8 cellular contexts compared by ENCODE assay signal in the genomic region with DNA sequence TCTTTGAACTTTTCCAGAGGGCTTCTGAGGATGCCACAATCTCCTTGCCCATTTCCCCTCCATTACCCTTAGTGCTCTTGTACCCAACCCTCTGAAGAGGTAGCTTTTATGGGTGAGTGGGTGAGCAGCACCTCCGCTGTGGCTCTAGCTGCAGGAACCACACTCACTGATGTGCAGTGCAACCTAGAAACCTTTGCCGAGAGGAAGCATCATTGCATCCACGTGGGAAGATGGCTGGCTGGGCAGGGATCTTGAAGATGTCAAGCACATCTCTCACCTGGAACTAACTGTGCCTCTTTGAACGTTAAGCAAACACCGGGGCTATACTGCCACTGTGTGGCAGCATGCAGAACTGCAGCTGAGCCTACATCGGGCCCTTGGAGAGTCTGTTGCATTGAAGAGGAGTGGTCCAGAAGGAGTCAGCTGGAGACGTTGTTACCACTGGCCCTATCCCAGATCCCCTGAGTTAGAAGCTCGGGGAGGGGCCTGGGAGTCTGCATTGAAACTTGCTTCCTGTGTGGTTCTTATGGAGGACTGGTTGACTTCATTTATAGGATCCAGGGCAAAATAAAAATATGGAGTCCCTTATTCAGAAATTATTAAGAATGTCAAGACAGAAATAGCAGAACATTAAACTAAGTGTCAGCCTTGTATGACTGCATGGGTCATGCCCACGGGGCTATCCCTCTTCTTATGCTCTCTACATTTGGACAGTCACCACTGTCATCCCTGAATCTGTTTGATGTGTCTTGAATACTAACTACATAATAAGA. TPM values are rescaled to one million over a fixed set of nuclear protein-coding genes. Genes with fewer than 3 reads are reported as not detected.
DNase-seq lines count a peak whose midpoint lies in the region; ATAC-seq and TF ChIP-seq lines count a peak whose summit lies in the region.

No MANE protein-coding gene starts in this region.

- no peaks in the 10 kb centered on the region for H3K9me2 ChIP-seq in Karpas-422 (replicated peaks; ENCODE audit: insufficient read depth, low read length)
- no peaks in the 10 kb centered on the region for H3K9me2 ChIP-seq in PC-9 (ENCODE audit: insufficient read depth)

- DNase-seq in D341Med (ENCODE audit: low spot score) = peak; percentile 77
- peak; percentile 88 for DNase-seq in Karpas-422
- peak; percentile 56 to 72 for DNase-seq in PC-9
- DNase-seq in activated T-helper 1 cell treated with anti-CD3 and anti-CD28 coated beads, Interleukin-12 subunit alpha, Interleukin-12 subunit beta, Interleukin-2, Interleukin-4 antibody, amounts not matched to agents 30 ng/mL and 10 ng/mL and 1 ng/mL, durations not matched to agents 14 hours and 24 hours and 36 hours (ENCODE audit: low spot score) = peak; percentile 62
- peak; percentile 73 for DNase-seq in fibroblast of the aortic adventitia (ENCODE audit: low read depth)
- peak; percentile 84 for DNase-seq in neural progenitor cell (ENCODE audit: low spot score)
- DNase-seq in testis = peak; percentile 82

- H3K9me3 ChIP-seq in Karpas-422 (ENCODE audit: low read length) = no peaks in the 10 kb centered on the region
- no peaks in the 10 kb centered on the region for H3K9me3 ChIP-seq in PC-9 (ENCODE audit: insufficient read depth, low read depth)
- H3K9me3 ChIP-seq in neural progenitor cell (ENCODE audit: low read depth) = no peaks in the 10 kb centered on the region
- no peaks in the 10 kb centered on the region for H3K9me3 ChIP-seq in testis

- no peaks in the 10 kb centered on the region for H3K4me1 Mint-ChIP-seq in activated T-helper 1 cell treated with anti-CD3 and anti-CD28 coated beads, Interleukin-12 subunit alpha, Interleukin-12 subunit beta, Interleukin-2, Interleukin-4 antibody, amounts not matched to agents 30 ng/mL and 10 ng/mL and 1 ng/mL, durations not matched to agents 14 hours and 24 hours and 36 hours (ENCODE audit: low read depth)
- peaks cover 29% of the 10 kb centered on the region for H3K4me1 Mint-ChIP-seq in neural progenitor cell

- POLR2A ChIA-PET in PC-9 (lab: Charles Lee; ENCODE audit: unreplicated experiment) = no interaction called here

- H3K4me1 ChIP-seq in Karpas-422 (ENCODE audit: low read length) (peaks cover 6% of the 10 kb centered on the region), PC-9 (replicated peaks; ENCODE audit: insufficient read depth) (peaks cover 25% of the 10 kb centered on the region), neural progenitor cell (peaks cover 15% of the 10 kb centered on the region), testis (peaks cover 18% of the 10 kb centered on the region)

- H3K27ac Mint-ChIP-seq in activated T-helper 1 cell treated with anti-CD3 and anti-CD28 coated beads, Interleukin-12 subunit alpha, Interleukin-12 subunit beta, Interleukin-2, Interleukin-4 antibody, amounts not matched to agents 30 ng/mL and 10 ng/mL and 1 ng/mL, durations not matched to agents 14 hours and 24 hours and 36 hours = no peak overlapping the region
- no peak overlapping the region for H3K27ac Mint-ChIP-seq in neural progenitor cell

- peaks cover 10% of the 10 kb centered on the region; the same call in 1 of the 2 replicates for H3F3A ChIP-seq in PC-9 (ENCODE audit: insufficient read depth, low read depth)
- peaks cover 24% of the 10 kb centered on the region for H3F3A ChIP-seq in neural progenitor cell (ENCODE audit: low read depth)

- intact Hi-C loops in PC-9 (cut with micrococcal nuclease; ENCODE audit: unreplicated experiment) (loop anchor here (1.0 to 5.0 kb wide), 4 partner anchors 84 to 1046 kb away; no protein-coding TSS in a partner anchor), testis (cut with DNase I; ENCODE audit: low total_unique reads) (loop anchor here (5.0 kb wide), 1 partner anchor 149 kb away; no protein-coding TSS in a partner anchor)
- intact Hi-C loops in activated T-helper 1 cell treated with anti-CD3 and anti-CD28 coated beads, Interleukin-12 subunit alpha, Interleukin-12 subunit beta, Interleukin-2, Interleukin-4 antibody, amounts not matched to agents 30 ng/mL and 10 ng/mL and 1 ng/mL, durations not matched to agents 14 hours and 24 hours and 36 hours (cut with micrococcal nuclease) = loop anchor here (1.0 to 10.0 kb wide), 4 partner anchors 147 to 632 kb away; a partner anchor contains a TSS

- H2AFZ ChIP-seq in Karpas-422 (ENCODE audit: low read length) = no peak overlapping the region
- no peak overlapping the region for H2AFZ ChIP-seq in PC-9
- no peak overlapping the region for H2AFZ ChIP-seq in neural progenitor cell (replicated peaks)

- 3 to 12% methylated on average over 5 to 9 of the region's 9 CpGs for WGBS in testis, 2 donors

- ATAC-seq in GM21529 (IDR thresholded peaks at IDR 0.05; ENCODE audit: unreplicated experiment) = peak; percentile 70

- H3K36me3 ChIP-seq in Karpas-422 (ENCODE audit: insufficient read depth, low read length) (no peaks in the 10 kb centered on the region), PC-9 (ENCODE audit: low read depth) (no peaks in the 10 kb centered on the region), neural progenitor cell (no peaks in the 10 kb centered on the region), testis (ENCODE audit: low read depth, missing control alignments) (no peaks in the 10 kb centered on the region)

- H3K27me3 Mint-ChIP-seq in activated T-helper 1 cell treated with anti-CD3 and anti-CD28 coated beads, Interleukin-12 subunit alpha, Interleukin-12 subunit beta, Interleukin-2, Interleukin-4 antibody, amounts not matched to agents 30 ng/mL and 10 ng/mL and 1 ng/mL, durations not matched to agents 14 hours and 24 hours and 36 hours (ENCODE audit: insufficient read depth) = peaks cover 2% of the 10 kb centered on the region
- H3K27me3 Mint-ChIP-seq in neural progenitor cell (ENCODE audit: insufficient read depth, low read depth) = peaks cover 12% of the 10 kb centered on the region

- H3K9me3 Mint-ChIP-seq in activated T-helper 1 cell treated with anti-CD3 and anti-CD28 coated beads, Interleukin-12 subunit alpha, Interleukin-12 subunit beta, Interleukin-2, Interleukin-4 antibody, amounts not matched to agents 30 ng/mL and 10 ng/mL and 1 ng/mL, durations not matched to agents 14 hours and 24 hours and 36 hours = no peaks in the 10 kb centered on the region
- no peaks in the 10 kb centered on the region for H3K9me3 Mint-ChIP-seq in neural progenitor cell

- no peaks in the 10 kb centered on the region for H3K36me3 Mint-ChIP-seq in activated T-helper 1 cell treated with anti-CD3 and anti-CD28 coated beads, Interleukin-12 subunit alpha, Interleukin-12 subunit beta, Interleukin-2, Interleukin-4 antibody, amounts not matched to agents 30 ng/mL and 10 ng/mL and 1 ng/mL, durations not matched to agents 14 hours and 24 hours and 36 hours (ENCODE audit: low read depth)
- H3K36me3 Mint-ChIP-seq in neural progenitor cell = peaks cover 12% of the 10 kb centered on the region

- TF ChIP-seq POLR2A in testis (IDR thresholded peaks at IDR 0.05) = no peak

- H3K4me2 ChIP-seq in Karpas-422 (ENCODE audit: low read depth, low read length, poor library complexity, severe bottlenecking) (no peak overlapping the region), PC-9 (no peak overlapping the region), neural progenitor cell (no peak overlapping the region)

- no peak overlapping the region for H3K27ac ChIP-seq in Karpas-422 (ENCODE audit: low read length)
- H3K27ac ChIP-seq in PC-9 = no peak overlapping the region
- no peak overlapping the region for H3K27ac ChIP-seq in neural progenitor cell
- H3K27ac ChIP-seq in testis = no peak overlapping the region

- H3K79me2 ChIP-seq in Karpas-422 (ENCODE audit: low read length) (no peaks in the 10 kb centered on the region), PC-9 (ENCODE audit: low read depth) (no peaks in the 10 kb centered on the region), neural progenitor cell (ENCODE audit: low read depth) (no peaks in the 10 kb centered on the region)

- TF ChIP-seq CTCF in PC-9 (conservative IDR thresholded peaks at IDR 0.05) (peak; percentile 99), fibroblast of the aortic adventitia (IDR thresholded peaks at IDR 0.05; ENCODE audit: insufficient read depth, low read length) (peak; percentile 99), neural progenitor cell (IDR thresholded peaks at IDR 0.05) (peak; percentile 99), testis (IDR thresholded peaks at IDR 0.05) (peak; percentile 91 to 98 (median 97))

- H3K4me3 ChIP-seq in Karpas-422 (ENCODE audit: low read length) (no peak overlapping the region), PC-9 (no peak overlapping the region), fibroblast of the aortic adventitia (ENCODE audit: low read depth, low read length) (no peak overlapping the region), neural progenitor cell (no peak overlapping the region), testis (no peak overlapping the region)

- H4K20me1 ChIP-seq in Karpas-422 (ENCODE audit: insufficient read depth, low read depth, low read length) (no peaks in the 10 kb centered on the region), PC-9 (ENCODE audit: insufficient read depth) (no peaks in the 10 kb centered on the region), neural progenitor cell (ENCODE audit: low read depth) (peaks cover 49% of the 10 kb centered on the region)

- BruUV-seq in PC-9 (replicated peaks; lab: Mats Ljungman, UMichigan) = no TSS peak

- H3K4me3 Mint-ChIP-seq in activated T-helper 1 cell treated with anti-CD3 and anti-CD28 coated beads, Interleukin-12 subunit alpha, Interleukin-12 subunit beta, Interleukin-2, Interleukin-4 antibody, amounts not matched to agents 30 ng/mL and 10 ng/mL and 1 ng/mL, durations not matched to agents 14 hours and 24 hours and 36 hours = no peak overlapping the region
- no peak overlapping the region for H3K4me3 Mint-ChIP-seq in neural progenitor cell

- H3K27me3 ChIP-seq in Karpas-422 (ENCODE audit: low read length) (no peaks in the 10 kb centered on the region), PC-9 (ENCODE audit: insufficient read depth, low read depth) (no peaks in the 10 kb centered on the region), neural progenitor cell (no peaks in the 10 kb centered on the region), testis (no peaks in the 10 kb centered on the region)

- CTCF ChIA-PET in PC-9 (lab: Charles Lee) = interaction anchor here (0.5 to 1.2 kb wide), 6 partner anchors 65 to 160 kb away, joined by 3 to 7 read pairs (median 4); no protein-coding TSS in a partner anchor

- H3K9ac ChIP-seq in Karpas-422 (ENCODE audit: low read length) (no peak overlapping the region), neural progenitor cell (no peak overlapping the region)

RNA-seq across cellular contexts. Expression of a gene that starts 28.7 kb away (rescaled TPM):
- total RNA-seq in Karpas-422 (2014; rRNA removed; shearing (Covaris generic); ENCODE audit: low replicate concordance) = not detected in 2 replicates
- total RNA-seq in PC-9 (2021) = 5.5 and 10.0 TPM in 2 replicates
- not detected in 2 replicates for total RNA-seq in activated T-helper 1 cell treated with anti-CD3 and anti-CD28 coated beads, Interleukin-12 subunit alpha, Interleukin-12 subunit beta, Interleukin-2, Interleukin-4 antibody, amounts not matched to agents 30 ng/mL and 10 ng/mL and 1 ng/mL, durations not matched to agents 14 hours and 24 hours and 36 hours
- total RNA-seq in fibroblast of the aortic adventitia (ENCODE audit: low replicate concordance) = 334 and 616 TPM in 2 replicates
- total RNA-seq in neural progenitor cell (ENCODE audit: low replicate concordance) = 150 and 249 TPM in 2 replicates
- 100 to 1,000 TPM; 169 to 308 TPM for total RNA-seq in testis
- polyA plus RNA-seq in testis (ENCODE audit: insufficient read depth, low read depth, low replicate concordance) = 228 TPM

RNA-seq across cellular contexts. Expression of a gene that starts 33.4 kb away (rescaled TPM):
- not detected in 2 replicates for total RNA-seq in Karpas-422 (2014; rRNA removed; shearing (Covaris generic); ENCODE audit: low replicate concordance)
- total RNA-seq in PC-9 (2021) = 106 and 133 TPM in 2 replicates
- total RNA-seq in activated T-helper 1 cell treated with anti-CD3 and anti-CD28 coated beads, Interleukin-12 subunit alpha, Interleukin-12 subunit beta, Interleukin-2, Interleukin-4 antibody, amounts not matched to agents 30 ng/mL and 10 ng/mL and 1 ng/mL, durations not matched to agents 14 hours and 24 hours and 36 hours = 11.1 and 12.3 TPM in 2 replicates
- total RNA-seq in fibroblast of the aortic adventitia (ENCODE audit: low replicate concordance) = 1.1 and 10.6 TPM in 2 replicates
- 371 and 935 TPM in 2 replicates for total RNA-seq in neural progenitor cell (ENCODE audit: low replicate concordance)
- 100 to 1,000 TPM; 100 to 118 TPM for total RNA-seq in testis
- 180 TPM for polyA plus RNA-seq in testis (ENCODE audit: insufficient read depth, low read depth, low replicate concordance)

Comparison
In these comparisons a context has a peak if more than half of its experiments do, and no peak if none do; other contexts are left out.
1. RNA of a gene that starts 28.7 kb away (total RNA-seq): 334 to 616 TPM in fibroblast of the aortic adventitia, 169 to 308 TPM in testis and 150 to 249 TPM in neural progenitor cell; 5.5 to 10.0 TPM in PC-9, not detected in Karpas-422 and not detected in activated T-helper 1 cell treated with anti-CD3 and anti-CD28 coated beads, Interleukin-12 subunit alpha, Interleukin-12 subunit beta, Interleukin-2, Interleukin-4 antibody, amounts not matched to agents 30 ng/mL and 10 ng/mL and 1 ng/mL, durations not matched to agents 14 hours and 24 hours and 36 hours; every median in the first group is over 10 times any median in the second.
2. Peak in every context shown above with its lines, with median percentiles within 50 percentile points of each other: DNase-seq and CTCF ChIP-seq.